Comparison of ENCODE assay signal across 19 cellular contexts in the genomic region with DNA sequence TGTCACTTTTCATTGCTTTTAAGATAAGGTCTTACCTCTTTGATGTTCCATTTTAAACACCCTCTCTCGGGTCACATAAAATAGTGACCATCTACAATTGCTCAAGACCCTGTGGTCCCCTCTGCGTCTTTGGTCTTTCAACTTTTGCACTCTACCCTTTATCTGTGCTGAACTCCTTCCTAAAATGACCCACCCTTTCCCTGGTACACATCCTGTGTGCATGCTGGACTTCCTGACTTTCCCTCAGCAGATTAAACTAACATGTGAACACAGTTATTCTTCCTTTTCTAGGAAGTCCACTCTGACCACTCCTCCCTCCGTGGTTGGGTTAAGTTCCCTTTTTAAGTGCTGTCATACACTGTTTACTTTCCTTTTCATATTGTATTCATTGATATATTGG.
"Had no signal": no experiment of that assay in that cellular context is flagged by ENCODE, and none has a peak within 500 bp of the region (broad histone marks: within the 10 kb centered on the region; RNA-seq: fewer than 3 reads in every experiment).

No MANE protein-coding gene starts in this region.

- H3K4me1 ChIP-seq: left lung, lower lobe of right lung, transverse colon had no signal

- H3K36me3 ChIP-seq: heart right ventricle, left lung, lower lobe of right lung, stomach, thoracic aorta, transverse colon had no signal

- H3K4me3 ChIP-seq: heart right ventricle, left lung, lower lobe of right lung, stomach, thoracic aorta, transverse colon had no signal

- H3K27ac ChIP-seq: left lung, lower lobe of right lung, stomach, thoracic aorta, transverse colon had no signal

- H3K9me3 ChIP-seq: lower lobe of right lung, thoracic aorta, transverse colon had no signal

- H3K27me3 ChIP-seq: left lung, stomach, transverse colon had no signal

- ATAC-seq: esophagus mucosa, left lung, lower lobe of right lung, natural killer cell had no signal

- DNase-seq: effector memory CD4-positive, alpha-beta T cell; heart right ventricle; hypothalamus; kidney glomerular epithelial cell; left lung; lower lobe of right lung; natural killer cell; right cardiac atrium; small intestine; stimulated activated CD4-positive, alpha-beta T cell treated with anti-CD3 and anti-CD28 coated beads, Interleukin-12 subunit alpha, Interleukin-12 subunit beta, amount 100 ng/mL, for 4 hours; stimulated activated naive CD4-positive, alpha-beta T cell; stomach; substantia nigra; transverse colon had no signal

- FAIRE-seq: endometrium, frontal cortex, islet of Langerhans, small intestine had no signal
